ENCODE assay signal across 17 cellular contexts in genomic region chr12:44019118-44019517, GRCh38.
"Had no signal": no experiment of that assay in that cellular context is flagged by ENCODE, and none has a peak within 500 bp of the region (broad histone marks: within the 10 kb centered on the region; RNA-seq: fewer than 3 reads in every experiment).

No MANE protein-coding gene starts in this region.

- H3K79me2 ChIP-seq: hepatocyte, parathyroid adenoma had no signal

- H3K4me1 ChIP-seq: parathyroid adenoma had no signal

- H3K9me3 ChIP-seq: neutrophil, thoracic aorta had no signal

- DNase-seq: activated CD4-positive, alpha-beta T cell treated with anti-CD3 and anti-CD28 coated beads, Interleukin-2, amount 50 U/mL, for 1 hour; activated CD8-positive, alpha-beta memory T cell treated with anti-CD3 and anti-CD28 coated beads for 24 hours; activated CD8-positive, alpha-beta memory T cell treated with anti-CD3 and anti-CD28 coated beads, Interleukin-2, amount 50 U/mL, for 48 hours; activated gamma-delta T cell; activated T-cell treated with anti-CD3 and anti-CD28 coated beads, Interleukin-2, amount 50 U/mL, for 72 hours; effector CD8-positive, alpha-beta T cell; foreskin fibroblast; immature natural killer cell; mesenchymal stem cell; naive thymus-derived CD4-positive, alpha-beta T cell; stimulated activated naive B cell treated with anti-CD40 and anti-IgM and Interleukin-4, amounts not matched to agents 10 μg/mL and 1 μg/mL and 100 μg/mL, for 72 hours; T-helper 1 cell; T1000 had no signal

- H3K4me2 ChIP-seq: hepatocyte had no signal

- H3K27ac ChIP-seq: hepatocyte, neutrophil, parathyroid adenoma, thoracic aorta had no signal

- H2AFZ ChIP-seq: hepatocyte, parathyroid adenoma had no signal

- H3K4me3 ChIP-seq: hepatocyte, thoracic aorta had no signal

- H3K27me3 ChIP-seq: hepatocyte, neutrophil had no signal

- H3K36me3 ChIP-seq: neutrophil, thoracic aorta had no signal

- H3K9ac ChIP-seq: parathyroid adenoma had no signal

- ATAC-seq: activated T-cell treated with anti-CD3 and anti-CD28 coated beads, Interleukin-2, amount 50 U/mL, for 72 hours; naive thymus-derived CD4-positive, alpha-beta T cell; stimulated activated naive B cell treated with anti-CD40 and anti-IgM and Interleukin-4, amounts not matched to agents 10 μg/mL and 1 μg/mL and 100 μg/mL, for 72 hours had no signal
